ENCODE assay signal across 15 cellular contexts in the genomic region with DNA sequence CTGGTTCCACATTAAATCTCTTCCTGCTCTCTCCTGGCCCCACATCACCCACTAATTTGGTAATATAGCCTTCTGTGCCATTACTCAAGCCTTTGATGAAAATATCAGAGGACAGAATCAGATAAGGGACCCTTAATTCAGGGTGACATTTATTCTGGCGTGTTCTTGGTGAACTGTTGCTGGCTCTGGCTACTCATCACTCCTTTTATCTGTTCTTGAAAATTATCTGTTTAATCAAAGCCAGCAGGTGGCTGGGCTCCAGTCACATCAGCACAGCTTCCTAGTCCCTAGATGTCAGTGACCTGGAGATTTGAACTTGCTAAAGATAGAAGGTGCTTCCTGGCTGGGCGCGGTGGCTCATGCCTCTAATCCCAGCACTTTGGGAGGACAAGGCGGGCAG. TPM values are rescaled to one million over a fixed set of nuclear protein-coding genes. Genes with fewer than 3 reads are reported as not detected.
A peak's percentile ranks its signal among the peaks of the same experiment; 100 is the strongest.
DNase-seq lines count a peak whose midpoint lies in the region; ATAC-seq and TF ChIP-seq lines count a peak whose summit lies in the region.
"Had no signal": no experiment of that assay in that cellular context is flagged by ENCODE, and none has a peak within 500 bp of the region (broad histone marks: within the 10 kb centered on the region; RNA-seq: fewer than 3 reads in every experiment).

No MANE protein-coding gene starts in this region.

- H2BK120ac ChIP-seq in trophoblast cell (ENCODE audit: insufficient read depth, low read length, poor library complexity), result no peak overlapping the region

- H3K4me1 ChIP-seq in HCT116 (ENCODE audit: control insufficient read depth in 1 of 2, insufficient read depth in 2 of 2, low read length in 2 of 2) (peaks cover 0 to 7% of the 10 kb centered on the region in 2 experiments; a peak in 2 of 4 replicates), Panc1 (ENCODE audit: control insufficient read depth, insufficient read depth, low read length) (peaks cover 19% of the 10 kb centered on the region), adrenal gland (replicated peaks in 1 of 2) (peaks cover 15 to 27% of the 10 kb centered on the region in 2 donors), neural progenitor cell (no peaks in the 10 kb centered on the region), trophoblast cell (ENCODE audit: control insufficient read depth in 1 of 2, insufficient read depth in 2 of 2, low read length in 2 of 2) (no peaks in the 10 kb centered on the region)

- H3K79me2 ChIP-seq in HCT116 (ENCODE audit: insufficient read depth, low read length) (no peaks in the 10 kb centered on the region), neural progenitor cell (ENCODE audit: low read depth) (no peaks in the 10 kb centered on the region), trophoblast cell (ENCODE audit: control insufficient read depth, insufficient read depth, low read length, poor library complexity) (no peaks in the 10 kb centered on the region)

- H3K4me3 Mint-ChIP-seq in neural progenitor cell, result no peak overlapping the region
- H3K4me3 Mint-ChIP-seq: CD14-positive monocyte; CD8-positive, alpha-beta T cell; GM23338 had no signal

- H3K27me3 Mint-ChIP-seq in neural progenitor cell (ENCODE audit: insufficient read depth, low read depth), result peaks cover 23% of the 10 kb centered on the region

- H3K36me3 ChIP-seq in HCT116 (ENCODE audit: control insufficient read depth in 1 of 2, insufficient read depth in 2 of 2, low read length in 2 of 2) (no peaks in the 10 kb centered on the region), Panc1 (ENCODE audit: control insufficient read depth, insufficient read depth, low read length) (no peaks in the 10 kb centered on the region), adrenal gland (replicated peaks in 1 of 2) (no peaks in the 10 kb centered on the region), neural progenitor cell (no peaks in the 10 kb centered on the region), trophoblast cell (ENCODE audit: control insufficient read depth in 1 of 2, insufficient read depth in 2 of 2, low read length in 2 of 2) (no peaks in the 10 kb centered on the region)
- H3K36me3 ChIP-seq: BE2C had no signal

- H3K36me3 Mint-ChIP-seq in neural progenitor cell, result no peaks in the 10 kb centered on the region
- H3K36me3 Mint-ChIP-seq: CD14-positive monocyte; CD8-positive, alpha-beta T cell; IgD-negative memory B cell had no signal

- WGBS in adrenal gland, 4 donors, result 28 to 46% (median 41%) methylated on average over 4 of the region's 4 CpGs
- no CpG with 5 or more reads among the region's 4 CpGs for WGBS in trophoblast cell (ENCODE audit: extremely low coverage, insufficient coverage, insufficient read length)

- POLR2A ChIA-PET in HCT116 (lab: Charles Lee), result no interaction called here
- POLR2A ChIA-PET in Panc1 (lab: Charles Lee), result no interaction called here

- CTCF ChIA-PET in HCT116 (lab: Charles Lee), result no interaction called here
- CTCF ChIA-PET in Panc1 (lab: Charles Lee), result no interaction called here

- in situ Hi-C loops in Panc1 (cut with HindIII; ENCODE audit: low pct_unique_long_range_greater_than_20kb, low sequenced_read_pairs), result no loop called here

- H3K4ac ChIP-seq in trophoblast cell (ENCODE audit: low read depth, low read length), result no peak overlapping the region

- no peak overlapping the region for H3K14ac ChIP-seq in trophoblast cell (ENCODE audit: low read length)

- H3K23ac ChIP-seq in trophoblast cell (ENCODE audit: low read length), result no peak overlapping the region

- no peak overlapping the region for H2AK5ac ChIP-seq in trophoblast cell (ENCODE audit: low read length)

- H3K27ac ChIP-seq in HCT116 (ENCODE audit: low read depth, low read length), result no peak overlapping the region
- peak overlapping the region; percentile 20; the same call in 1 of the 2 replicates for H3K27ac ChIP-seq in Panc1 (ENCODE audit: low read length)
- peak overlapping the region; percentile 21 to 85 (median 80) for H3K27ac ChIP-seq in adrenal gland
- no peak overlapping the region for H3K27ac ChIP-seq in neural progenitor cell
- H3K27ac ChIP-seq in trophoblast cell (ENCODE audit: low read depth, low read length), result no peak overlapping the region

- H4K8ac ChIP-seq in trophoblast cell (ENCODE audit: low read depth, low read length), result no peak overlapping the region

- peaks cover 44% of the 10 kb centered on the region for H3K4me1 Mint-ChIP-seq in neural progenitor cell
- H3K4me1 Mint-ChIP-seq: CD14-positive monocyte had no signal

- BruUV-seq in HCT116 (replicated peaks; lab: Mats Ljungman, UMichigan) (no TSS peak), Panc1 (replicated peaks; lab: Mats Ljungman, UMichigan) (no TSS peak)

- no peaks in the 10 kb centered on the region for H3F3A ChIP-seq in neural progenitor cell (ENCODE audit: low read depth)

- H2BK5ac ChIP-seq in trophoblast cell (ENCODE audit: low read depth, low read length, poor library complexity), result no peak overlapping the region

- no peak for TF ChIP-seq RAD21 in HCT116 (IDR thresholded peaks at IDR 0.05; ENCODE audit: low read depth)

- intact Hi-C loops in HCT116 (cut with micrococcal nuclease), result no loop called here
- intact Hi-C loops in Panc1 (cut with micrococcal nuclease; ENCODE audit: unreplicated experiment), result no loop called here
- intact Hi-C loops in adrenal gland (cut with DNase I), result loop anchor here in 1 of 2 donors (10.0 kb wide), 1 partner anchor 492 kb away; the partner anchor contains the start of genes HADHA and HADHB

- no peak overlapping the region for H2AFZ ChIP-seq in HCT116 (ENCODE audit: low read depth, low read length, poor library complexity, severe bottlenecking)
- no peak overlapping the region for H2AFZ ChIP-seq in neural progenitor cell (replicated peaks)
- no peak overlapping the region for H2AFZ ChIP-seq in trophoblast cell (ENCODE audit: insufficient read depth, low read length, poor library complexity)
- H2AFZ ChIP-seq: GM23338 had no signal

- no peaks in the 10 kb centered on the region for H3K9me2 ChIP-seq in HCT116 (ENCODE audit: insufficient read depth)

- H3K9ac ChIP-seq in HCT116 (ENCODE audit: low read length) (no peak overlapping the region), neural progenitor cell (no peak overlapping the region), trophoblast cell (ENCODE audit: low read length) (no peak overlapping the region)

- H2BK12ac ChIP-seq in trophoblast cell (ENCODE audit: low read length), result no peak overlapping the region

- H3K79me1 ChIP-seq in trophoblast cell (ENCODE audit: low read length), result no peaks in the 10 kb centered on the region

- H3K27ac Mint-ChIP-seq in neural progenitor cell, result peak overlapping the region; percentile 21
- H3K27ac Mint-ChIP-seq: CD8-positive, alpha-beta T cell; GM23338; IgD-negative memory B cell had no signal

- H3K27me3 ChIP-seq in HCT116 (ENCODE audit: insufficient read depth, low read length), result no peaks in the 10 kb centered on the region
- H3K27me3 ChIP-seq in Panc1 (ENCODE audit: control insufficient read depth, insufficient read depth, low read length), result no peaks in the 10 kb centered on the region
- no peaks in the 10 kb centered on the region for H3K27me3 ChIP-seq in adrenal gland
- no peaks in the 10 kb centered on the region for H3K27me3 ChIP-seq in neural progenitor cell
- H3K27me3 ChIP-seq in trophoblast cell (ENCODE audit: insufficient read depth, low read length), result no peaks in the 10 kb centered on the region
- H3K27me3 ChIP-seq: BE2C had no signal

- no peak overlapping the region for H4K91ac ChIP-seq in trophoblast cell (ENCODE audit: low read depth, low read length)

- DNase-seq in HCT116 (ENCODE audit: low read depth, low spot score) (no peak), Panc1 (ENCODE audit: low read depth, low spot score) (no peak), adrenal gland (peak in 6 of 7 donors; percentile 71 to 87 (median 78)), neural progenitor cell (ENCODE audit: low spot score) (no peak), C1 segment of cervical spinal cord (lab: John Stamatoyannopoulos, UW) (no peak), trophoblast cell (no peak)
- no peak for DNase-seq in stimulated activated naive CD8-positive, alpha-beta T cell treated with anti-CD3 and anti-CD28 coated beads, Interleukin-15, Interleukin-2, amounts not matched to agents 100 U/mL and 50 U/mL, for 24 hours
- DNase-seq: BE2C; CD8-positive, alpha-beta T cell; COR-L47; DMS153 had no signal

- TF ChIP-seq CTCF in HCT116 (IDR thresholded peaks at IDR 0.05 in 2 of 3, conservative IDR thresholded peaks at IDR 0.05 in 1 of 3; ENCODE audit: borderline replicate concordance in 1 of 3, insufficient read depth in 1 of 3, low read depth in 2 of 3, low read length in 2 of 3) (no peak), Panc1 (IDR thresholded peaks at IDR 0.05) (no peak), adrenal gland (IDR thresholded peaks at IDR 0.05) (no peak), neural progenitor cell (IDR thresholded peaks at IDR 0.05) (no peak)

- RAD21 ChIA-PET in HCT116 (lab: Charles Lee; ENCODE audit: low non-redundant PET in 1 of 2, low total read pairs in 2 of 2, uncharacterized antibody in 2 of 2, unreplicated experiment in 2 of 2), result no interaction called here

- H4K20me1 ChIP-seq in HCT116 (ENCODE audit: insufficient read depth), result no peaks in the 10 kb centered on the region
- no peaks in the 10 kb centered on the region for H4K20me1 ChIP-seq in neural progenitor cell (ENCODE audit: low read depth)

- ATAC-seq in HCT116 (no peak), Panc1 (no peak)
- no peak for ATAC-seq in stimulated activated naive CD8-positive, alpha-beta T cell treated with anti-CD3 and anti-CD28 coated beads, Interleukin-15, Interleukin-2, amounts not matched to agents 100 U/mL and 50 U/mL, for 24 hours
- ATAC-seq: CD8-positive, alpha-beta T cell; GM23338 had no signal

- no peaks in the 10 kb centered on the region for H3K9me3 Mint-ChIP-seq in neural progenitor cell
- H3K9me3 Mint-ChIP-seq: CD8-positive, alpha-beta T cell; GM23338; IgD-negative memory B cell had no signal

- no peak overlapping the region for H4K12ac ChIP-seq in trophoblast cell (ENCODE audit: low read depth, low read length)

- H3K9me3 ChIP-seq in HCT116 (ENCODE audit: control insufficient read depth in 1 of 2, insufficient read depth in 1 of 2, low read depth in 1 of 2, low read length in 2 of 2), result no peaks in the 10 kb centered on the region
- H3K9me3 ChIP-seq in Panc1 (ENCODE audit: control insufficient read depth, insufficient read depth, low read depth, low read length), result no peaks in the 10 kb centered on the region
- no peaks in the 10 kb centered on the region for H3K9me3 ChIP-seq in adrenal gland (replicated peaks in 1 of 3)
- H3K9me3 ChIP-seq in neural progenitor cell (ENCODE audit: low read depth), result no peaks in the 10 kb centered on the region
- H3K9me3 ChIP-seq in trophoblast cell (ENCODE audit: insufficient read depth, low read depth, low read length), result no peaks in the 10 kb centered on the region
- H3K9me3 ChIP-seq: BE2C had no signal

- no peak for TF ChIP-seq POLR2A in HCT116 (IDR thresholded peaks at IDR 0.05; ENCODE audit: borderline replicate concordance, extremely low read depth, insufficient read depth, insufficient read length)
- TF ChIP-seq POLR2A in adrenal gland (IDR thresholded peaks at IDR 0.05), result no peak

- no peak overlapping the region for H3K4me2 ChIP-seq in HCT116 (ENCODE audit: low read length)
- no peak overlapping the region for H3K4me2 ChIP-seq in neural progenitor cell
- H3K4me2 ChIP-seq in trophoblast cell (ENCODE audit: low read length), result no peak overlapping the region
- H3K4me2 ChIP-seq: GM23338 had no signal

- H3K18ac ChIP-seq in trophoblast cell (ENCODE audit: low read length), result no peak overlapping the region

- H3K4me3 ChIP-seq in HCT116 (replicated peaks in 1 of 2; ENCODE audit: low read depth in 1 of 2, low read length in 2 of 2) (no peak overlapping the region), Panc1 (ENCODE audit: low read depth in 2 of 2, low read length in 2 of 2) (no peak overlapping the region), adrenal gland (no peak overlapping the region), neural progenitor cell (no peak overlapping the region), trophoblast cell (ENCODE audit: low read depth, low read length) (no peak overlapping the region)
- H3K4me3 ChIP-seq: GM23338 had no signal

RNA-seq across cellular contexts. Expression of gene SLC35F6, which starts 26.9 kb away (rescaled TPM):
- total RNA-seq in HCT116 (2021; ENCODE audit: unreplicated experiment), result 34.5 TPM
- 25.5 and 30.3 TPM in 2 replicates for polyA plus RNA-seq in HCT116 (2012)
- 67.3 TPM for total RNA-seq in Panc1 (2021; ENCODE audit: unreplicated experiment)
- polyA plus RNA-seq in Panc1 (2012; ENCODE audit: insufficient read length), result 49.4 TPM
- total RNA-seq in adrenal gland, result 10 to 100 TPM; 51.0 to 92.4 (median 68.3) TPM
- polyA plus RNA-seq in adrenal gland, result 10 to 100 TPM; 20.0 to 49.8 (median 23.7) TPM
- total RNA-seq in neural progenitor cell (ENCODE audit: low replicate concordance), result 5.6 and 11.6 TPM in 2 replicates
- 22.9 and 23.5 TPM in 2 replicates for polyA plus RNA-seq in trophoblast cell (2013)

RNA-seq across cellular contexts. Expression of gene KCNK3, which starts 44.7 kb away (rescaled TPM):
- 0.71 TPM for total RNA-seq in HCT116 (2021; ENCODE audit: unreplicated experiment)
- 0.31 and 0.65 TPM in 2 replicates for polyA plus RNA-seq in HCT116 (2012)
- 32.8 TPM for total RNA-seq in Panc1 (2021; ENCODE audit: unreplicated experiment)
- 44.4 TPM for polyA plus RNA-seq in Panc1 (2012; ENCODE audit: insufficient read length)
- total RNA-seq in adrenal gland, result 100 to 1,000 TPM; 366 to 595 (median 455) TPM
- polyA plus RNA-seq in adrenal gland, result 100 to 1,000 TPM; 133 to 325 (median 160) TPM
- not detected in 2 replicates for total RNA-seq in neural progenitor cell (ENCODE audit: low replicate concordance)
- 0.29 and 0.42 TPM in 2 replicates for polyA plus RNA-seq in trophoblast cell (2013)
- total RNA-seq: CD8-positive, alpha-beta T cell; GM23338; HT-29 had no signal
- polyA plus RNA-seq: CD14-positive monocyte, GM23338, IgD-negative memory B cell had no signal

RNA-seq across cellular contexts. Expression of gene CENPA, which starts 48.6 kb away (rescaled TPM):
- total RNA-seq in HCT116 (2021; ENCODE audit: unreplicated experiment), result 45.8 TPM
- 39.0 and 50.3 TPM in 2 replicates for polyA plus RNA-seq in HCT116 (2012)
- total RNA-seq in Panc1 (2021; ENCODE audit: unreplicated experiment), result 55.0 TPM
- 14.4 TPM for polyA plus RNA-seq in Panc1 (2012; ENCODE audit: insufficient read length)
- total RNA-seq in adrenal gland, result 1 to 10 TPM in 1 of 8 donors, under 1 TPM in 3, not detected in 4; 0.49 to 1.3 (median 0.83) TPM
- polyA plus RNA-seq in adrenal gland, result 1 to 10 TPM in 1 of 3 donors, under 1 TPM in 2; 0.20 to 1.1 (median 0.56) TPM
- 42.8 and 55.0 TPM in 2 replicates for total RNA-seq in neural progenitor cell (ENCODE audit: low replicate concordance)
- 15.2 and 16.5 TPM in 2 replicates for polyA plus RNA-seq in trophoblast cell (2013)
- polyA plus RNA-seq: CD14-positive monocyte, IgD-negative memory B cell had no signal

Comparison
In these comparisons a context has a peak if more than half of its experiments do, and no peak if none do; other contexts are left out.
1. DNase-seq: peak in adrenal gland (6 of 7); none in HCT116 (single experiment), Panc1 (single experiment), neural progenitor cell (single experiment), C1 segment of cervical spinal cord (0 of 14), stimulated activated naive CD8-positive, alpha-beta T cell treated with anti-CD3 and anti-CD28 coated beads, Interleukin-15, Interleukin-2, amounts not matched to agents 100 U/mL and 50 U/mL, for 24 hours (single experiment) and trophoblast cell (0 of 2).
2. H3K27ac ChIP-seq: peak in Panc1 (single experiment) and adrenal gland (5 of 5); none in HCT116 (single experiment), neural progenitor cell (single experiment) and trophoblast cell (single experiment).
3. RNA of gene KCNK3, which starts 44.7 kb away (total RNA-seq): 366 to 595 TPM in adrenal gland and 32.8 TPM in Panc1 (single experiment); 0.71 TPM in HCT116 (single experiment) and not detected in neural progenitor cell; every median in the first group is over 10 times any median in the second.
4. RNA of gene CENPA, which starts 48.6 kb away (total RNA-seq): 55.0 TPM in Panc1 (single experiment), 42.8 to 55.0 TPM in neural progenitor cell and 45.8 TPM in HCT116 (single experiment); 0.49 to 1.3 TPM in adrenal gland; every median in the first group is over 10 times any median in the second.